ENCODE assay signal across 24 cellular contexts in the genomic region with DNA sequence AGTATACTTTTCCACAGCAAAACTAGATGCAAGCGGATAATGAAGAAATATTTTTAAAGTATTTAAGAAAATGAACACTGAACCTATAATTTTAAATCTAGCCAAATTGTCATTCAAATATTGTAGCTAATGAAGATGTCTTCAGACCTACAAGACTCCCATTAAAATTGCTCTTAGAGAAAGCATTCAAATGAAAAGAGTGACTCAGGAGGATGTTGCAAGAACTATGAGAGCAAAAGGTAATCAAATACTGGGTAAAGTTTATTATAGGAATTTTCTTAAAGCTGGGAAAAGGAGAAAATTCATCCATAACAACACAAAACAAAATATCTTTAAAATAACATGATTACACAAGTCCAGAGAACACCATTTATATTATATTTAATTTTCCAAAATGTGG. TPM values are rescaled to one million over a fixed set of nuclear protein-coding genes. Genes with fewer than 3 reads are reported as not detected.
"Had no signal": no experiment of that assay in that cellular context is flagged by ENCODE, and none has a peak within 500 bp of the region (broad histone marks: within the 10 kb centered on the region; RNA-seq: fewer than 3 reads in every experiment).

No MANE protein-coding gene starts in this region.

- H3K36me3 ChIP-seq: Peyer's patch, SJSA1 had no signal

- H3K4me3 ChIP-seq: Peyer's patch, SJSA1 had no signal

- H3K27ac ChIP-seq: Peyer's patch, SJSA1 had no signal

- H3K27me3 ChIP-seq: Peyer's patch, SJSA1 had no signal

- ATAC-seq: activated T-cell treated with anti-CD3 and anti-CD28 coated beads, Interleukin-2, amount 50 U/mL, for 4 hours; activated T-helper 17 cell treated with anti-CD3 and anti-CD28 coated beads, Interleukin-2, amount 50 U/mL, for 72 hours; T-helper 17 cell had no signal

- H3K4me1 ChIP-seq: SJSA1 had no signal

- DNase-seq: activated B cell treated with CpG ODN at 0.5 μM for 24 hours; activated CD4-positive, alpha-beta memory T cell treated with anti-CD3 and anti-CD28 coated beads for 36 hours; activated CD4-positive, alpha-beta T cell treated with anti-CD3 and anti-CD28 coated beads for 1 hour; activated CD4-positive, alpha-beta T cell treated with anti-CD3 and anti-CD28 coated beads, Interleukin-2, amount 10 ng/mL, durations not matched to agents 24 days and 14 days; activated CD8-positive, alpha-beta memory T cell treated with anti-CD3 and anti-CD28 coated beads for 24 hours; activated gamma-delta T cell; activated naive CD4-positive, alpha-beta T cell treated with anti-CD3 and anti-CD28 coated beads for 36 hours; activated T-cell treated with anti-CD3 and anti-CD28 coated beads, Interleukin-2, amount 50 U/mL, for 4 hours; anterior cingulate cortex; MM.1S; NCI-H1105; NCI-H1436; NCI-H1694 treated with DMSO at 0.1 percent for 48 hours; NCI-H2029 treated with DMSO at 0.1 percent for 48 hours; NCI-H345; NCI-H510A; NCI-H526 treated with DMSO at 0.1 percent for 48 hours; NCI-H82; Peyer's patch; SHP77; T-helper 17 cell; T-helper 9 cell had no signal

- H3K9me3 ChIP-seq: Peyer's patch, SJSA1 had no signal

RNA-seq across cellular contexts. Expression of a gene that starts 5.4 kb away (rescaled TPM):
- total RNA-seq: SJSA1 had no signal
